17 cellular contexts compared by ENCODE assay signal in genomic region chr3:23826382-23827061, GRCh38. TPM values are rescaled to one million over a fixed set of nuclear protein-coding genes. Genes with fewer than 3 reads are reported as not detected.
DNase-seq lines count a peak whose midpoint lies in the region; ATAC-seq and TF ChIP-seq lines count a peak whose summit lies in the region.
"Had no signal": no experiment of that assay in that cellular context is flagged by ENCODE, and none has a peak within 500 bp of the region (broad histone marks: within the 10 kb centered on the region; RNA-seq: fewer than 3 reads in every experiment).

No MANE protein-coding gene starts in this region.

- no peaks in the 10 kb centered on the region for H3K36me3 Mint-ChIP-seq in HFFc6 (ENCODE audit: low read depth)
- peaks cover 6% of the 10 kb centered on the region for H3K36me3 Mint-ChIP-seq in activated CD4-positive, alpha-beta T cell treated with anti-CD3 and anti-CD28 coated beads, Interleukin-2, amount 10 ng/mL, durations not matched to agents 7 days and 5 days (ENCODE audit: low read depth)
- H3K36me3 Mint-ChIP-seq in Calu3 (ENCODE audit: insufficient read depth, unreplicated experiment) = no peaks in the 10 kb centered on the region

- TF ChIP-seq CTCF in A673 (conservative IDR thresholded peaks at IDR 0.05; ENCODE audit: low read depth, low read length) (no peak), HFFc6 (IDR thresholded peaks at IDR 0.05) (no peak), astrocyte of the spinal cord (IDR thresholded peaks at IDR 0.05; ENCODE audit: low read depth, low read length) (no peak), left lung (IDR thresholded peaks at IDR 0.05) (no peak), Calu3 (IDR thresholded peaks at IDR 0.05; ENCODE audit: unreplicated experiment) (no peak), colonic mucosa (IDR thresholded peaks at IDR 0.05) (no peak)

- no peak overlapping the region for H3K4me3 Mint-ChIP-seq in HFFc6
- no peak overlapping the region for H3K4me3 Mint-ChIP-seq in activated CD4-positive, alpha-beta T cell treated with anti-CD3 and anti-CD28 coated beads, Interleukin-2, amount 10 ng/mL, durations not matched to agents 7 days and 5 days
- no peak overlapping the region for H3K4me3 Mint-ChIP-seq in Calu3 (ENCODE audit: low read depth, unreplicated experiment)
- H3K4me3 Mint-ChIP-seq: brain had no signal

- H3K4me1 Mint-ChIP-seq in HFFc6 (ENCODE audit: low read depth) (peaks cover 53% of the 10 kb centered on the region), Calu3 (ENCODE audit: low read depth, unreplicated experiment) (peaks cover 14% of the 10 kb centered on the region)
- peaks cover 24% of the 10 kb centered on the region for H3K4me1 Mint-ChIP-seq in activated CD4-positive, alpha-beta T cell treated with anti-CD3 and anti-CD28 coated beads, Interleukin-2, amount 10 ng/mL, durations not matched to agents 7 days and 5 days

- H3K27me3 Mint-ChIP-seq in HFFc6 (ENCODE audit: insufficient read depth) (no peaks in the 10 kb centered on the region; the same call in 1 of the 2 replicates), Calu3 (ENCODE audit: unreplicated experiment) (no peaks in the 10 kb centered on the region)
- H3K27me3 Mint-ChIP-seq in activated CD4-positive, alpha-beta T cell treated with anti-CD3 and anti-CD28 coated beads, Interleukin-2, amount 10 ng/mL, durations not matched to agents 7 days and 5 days = no peaks in the 10 kb centered on the region
- H3K27me3 Mint-ChIP-seq: brain had no signal

- H3K4me3 ChIP-seq in A673 (ENCODE audit: low read depth, low read length, poor library complexity, severe bottlenecking) = no peak overlapping the region
- H3K4me3 ChIP-seq in astrocyte of the spinal cord (ENCODE audit: low read depth, low read length) = no peak overlapping the region
- H3K4me3 ChIP-seq in left lung = no peak overlapping the region
- H3K4me3 ChIP-seq in colonic mucosa = no peak overlapping the region
- H3K4me3 ChIP-seq: SJSA1 had no signal

- H3K4me1 ChIP-seq in A673 (ENCODE audit: insufficient read depth, low read length, poor library complexity, severe bottlenecking) = peaks cover 13% of the 10 kb centered on the region
- peaks cover 0 to 52% of the 10 kb centered on the region in 2 donors for H3K4me1 ChIP-seq in left lung
- no peaks in the 10 kb centered on the region for H3K4me1 ChIP-seq in colonic mucosa
- H3K4me1 ChIP-seq: SJSA1 had no signal

- H3K27me3 ChIP-seq in A673 (replicated peaks; ENCODE audit: insufficient read depth, low read depth, low read length, poor library complexity) (no peaks in the 10 kb centered on the region), left lung (no peaks in the 10 kb centered on the region), colonic mucosa (no peaks in the 10 kb centered on the region)
- H3K27me3 ChIP-seq: SJSA1 had no signal

- peak; percentile 61 for DNase-seq in A673 (ENCODE audit: low spot score)
- DNase-seq in HFFc6 = no peak
- peak; percentile 17 for DNase-seq in astrocyte of the spinal cord (ENCODE audit: low read depth, low spot score)
- no peak for DNase-seq in left lung
- no peak for DNase-seq in stimulated activated CD4-positive, alpha-beta T cell treated with anti-CD3 and anti-CD28 coated beads, Interleukin-4, amount 100 ng/mL, for 1 hour
- no peak for DNase-seq in activated CD4-positive, alpha-beta T cell treated with anti-CD3 and anti-CD28 coated beads, Interleukin-2, amount 10 ng/mL, durations not matched to agents 7 days and 5 days
- no peak for DNase-seq in Calu3
- no peak for DNase-seq in colonic mucosa
- DNase-seq: activated CD4-positive, alpha-beta T cell treated with anti-CD3 and anti-CD28 coated beads, Interleukin-2, amount 50 U/mL, for 1 hour; AML-193; NCI-H146; stimulated activated naive CD8-positive, alpha-beta T cell treated with anti-CD3 and anti-CD28 coated beads, Interleukin-15, Interleukin-2, amounts not matched to agents 100 U/mL and 50 U/mL, for 24 hours had no signal

- no peak overlapping the region for H3K9ac ChIP-seq in colonic mucosa (ENCODE audit: low read depth in 2 of 2, low read length in 2 of 2)

- no peaks in the 10 kb centered on the region for H3K36me3 ChIP-seq in A673 (ENCODE audit: insufficient read depth, low read length, poor library complexity, severe bottlenecking)
- no peaks in the 10 kb centered on the region for H3K36me3 ChIP-seq in left lung
- H3K36me3 ChIP-seq in colonic mucosa = no peaks in the 10 kb centered on the region

- POLR2A ChIA-PET in A673 (lab: Charles Lee; ENCODE audit: low non-redundant PET) = no interaction called here
- POLR2A ChIA-PET in activated CD4-positive, alpha-beta T cell treated with anti-CD3 and anti-CD28 coated beads, Interleukin-2, amount 10 ng/mL, durations not matched to agents 7 days and 5 days (lab: Charles Lee) = no interaction called here

- no TSS peak for BruUV-seq in A673 (replicated peaks; lab: Mats Ljungman, UMichigan)
- BruUV-seq in Calu3 (replicated peaks; lab: Mats Ljungman, UMichigan) = no TSS peak

- in situ Hi-C loops in astrocyte of the spinal cord (cut with HindIII; ENCODE audit: low sequenced_read_pairs) = no loop called here

- no peaks in the 10 kb centered on the region for H3K9me3 ChIP-seq in A673 (ENCODE audit: low read depth, low read length, poor library complexity, severe bottlenecking)
- no peaks in the 10 kb centered on the region for H3K9me3 ChIP-seq in left lung
- H3K9me3 ChIP-seq in colonic mucosa = no peaks in the 10 kb centered on the region
- H3K9me3 ChIP-seq: SJSA1 had no signal

- peak; percentile 45 for ATAC-seq in left lung
- ATAC-seq: HCT116; stimulated activated naive CD8-positive, alpha-beta T cell treated with anti-CD3 and anti-CD28 coated beads, Interleukin-15, Interleukin-2, amounts not matched to agents 100 U/mL and 50 U/mL, for 24 hours had no signal

- intact Hi-C loops in A673 (cut with micrococcal nuclease; ENCODE audit: unreplicated experiment) = no loop called here
- intact Hi-C loops in left lung (cut with DNase I) = no loop called here
- intact Hi-C loops in Calu3 (cut with micrococcal nuclease; ENCODE audit: unreplicated experiment) = no loop called here
- intact Hi-C loops in colonic mucosa (cut with DNase I) = no loop called here

- CTCF ChIA-PET in A673 (lab: Charles Lee) (no interaction called here), Calu3 (lab: Charles Lee) (no interaction called here)
- CTCF ChIA-PET in activated CD4-positive, alpha-beta T cell treated with anti-CD3 and anti-CD28 coated beads, Interleukin-2, amount 10 ng/mL, durations not matched to agents 7 days and 5 days (lab: Charles Lee) = interaction anchor here (1.3 kb wide), 1 partner anchor 11 kb away, joined by 3 read pairs; no protein-coding TSS in a partner anchor

- H3K9me3 Mint-ChIP-seq in HFFc6 (no peaks in the 10 kb centered on the region), Calu3 (ENCODE audit: low read depth, unreplicated experiment) (no peaks in the 10 kb centered on the region)
- H3K9me3 Mint-ChIP-seq in activated CD4-positive, alpha-beta T cell treated with anti-CD3 and anti-CD28 coated beads, Interleukin-2, amount 10 ng/mL, durations not matched to agents 7 days and 5 days = no peaks in the 10 kb centered on the region
- H3K9me3 Mint-ChIP-seq: activated T-helper 2 cell treated with anti-CD3 and anti-CD28 coated beads, Interferon-gamma antibody, Interleukin-2, Interleukin-4, amounts not matched to agents 10 μg/mL and 5 μg/mL and 100 μg/mL, durations not matched to agents 14 hours and 24 hours and 36 hours; brain had no signal

- peak overlapping the region; percentile 18; the same call in 1 of the 2 replicates for H3K27ac Mint-ChIP-seq in HFFc6
- H3K27ac Mint-ChIP-seq in activated CD4-positive, alpha-beta T cell treated with anti-CD3 and anti-CD28 coated beads, Interleukin-2, amount 10 ng/mL, durations not matched to agents 7 days and 5 days = no peak overlapping the region
- H3K27ac Mint-ChIP-seq in Calu3 (ENCODE audit: unreplicated experiment) = no peak overlapping the region
- H3K27ac Mint-ChIP-seq: activated T-helper 2 cell treated with anti-CD3 and anti-CD28 coated beads, Interferon-gamma antibody, Interleukin-2, Interleukin-4, amounts not matched to agents 10 μg/mL and 5 μg/mL and 100 μg/mL, durations not matched to agents 14 hours and 24 hours and 36 hours; brain had no signal

- H3K27ac ChIP-seq in A673 (ENCODE audit: low read depth, low read length, poor library complexity, severe bottlenecking) (no peak overlapping the region), left lung (no peak overlapping the region), colonic mucosa (no peak overlapping the region)
- H3K27ac ChIP-seq: epithelial cell of prostate, SJSA1 had no signal

RNA-seq across cellular contexts. Expression of gene UBE2E1, which starts 20.8 kb away (rescaled TPM):
- 144 and 152 TPM in 2 replicates for total RNA-seq in A673 (2021)
- 10 to 100 TPM; 75.6 to 93.8 (median 84.2) TPM for total RNA-seq in HFFc6 (2021; fragmentation: NEBNext Ultra II Directional; extraction: Animal tissue kit (Norgen Biotek cat#: 25700))
- 10 to 100 TPM; 89.1 to 96.9 TPM for total RNA-seq in left lung
- 10 to 100 TPM; 65.5 to 66.1 TPM for total RNA-seq in activated CD4-positive, alpha-beta T cell treated with anti-CD3 and anti-CD28 coated beads, Interleukin-2, amount 10 ng/mL, durations not matched to agents 7 days and 5 days
- 68.9 and 74.3 TPM in 2 replicates for total RNA-seq in Calu3 (2022)
- total RNA-seq in colonic mucosa = 10 to 100 TPM; 68.6 to 81.7 TPM

Comparison
In these comparisons a context has a peak if more than half of its experiments do, and no peak if none do; other contexts are left out.
1. DNase-seq: peak in A673 (single experiment) and astrocyte of the spinal cord (single experiment); none in HFFc6 (single experiment), left lung (0 of 2), stimulated activated CD4-positive, alpha-beta T cell treated with anti-CD3 and anti-CD28 coated beads, Interleukin-4, amount 100 ng/mL, for 1 hour (single experiment), activated CD4-positive, alpha-beta T cell treated with anti-CD3 and anti-CD28 coated beads, Interleukin-2, amount 10 ng/mL, durations not matched to agents 7 days and 5 days (single experiment), Calu3 (single experiment) and colonic mucosa (single experiment).